Comparison of ENCODE assay signal across 17 cellular contexts in genomic region chr6:37878150-37878710, GRCh38. TPM values are rescaled to one million over a fixed set of nuclear protein-coding genes. Genes with fewer than 3 reads are reported as not detected.
DNase-seq lines count a peak whose midpoint lies in the region; ATAC-seq, FAIRE-seq and TF ChIP-seq lines count a peak whose summit lies in the region.
"Had no signal": no experiment of that assay in that cellular context is flagged by ENCODE, and none has a peak within 500 bp of the region (broad histone marks: within the 10 kb centered on the region; RNA-seq: fewer than 3 reads in every experiment).

No MANE protein-coding gene starts in this region.

- WGBS in K562 (ENCODE audit: insufficient coverage, low coverage, missing lambda C conversion rate), result 66% methylated on average over 7 of the region's 7 CpGs

- TF ChIP-seq EP300 in K562 (IDR thresholded peaks at IDR 0.05; ENCODE audit: low read length), result no peak

- no peaks in the 10 kb centered on the region for H3K9me2 ChIP-seq in HCT116 (ENCODE audit: insufficient read depth)

- no peak overlapping the region for H3K4me3 ChIP-seq in AG10803 (ENCODE audit: low read length)
- H3K4me3 ChIP-seq in HCT116 (replicated peaks in 1 of 2; ENCODE audit: low read depth in 1 of 2, low read length in 2 of 2), result no peak overlapping the region
- H3K4me3 ChIP-seq in K562, result no peak overlapping the region
- H3K4me3 ChIP-seq: vagina had no signal

- no peak overlapping the region for H3K4me3 Mint-ChIP-seq in naive B cell
- H3K4me3 Mint-ChIP-seq in activated CD4-positive, alpha-beta T cell treated with anti-CD3 and anti-CD28 coated beads, Interleukin-2, amount 10 ng/mL, durations not matched to agents 7 days and 5 days, result no peak overlapping the region
- H3K4me3 Mint-ChIP-seq: activated CD8-positive, alpha-beta memory T cell treated with anti-CD3 and anti-CD28 coated beads, Interleukin-2, amount 10 ng/mL, durations not matched to agents 7 days and 5 days; activated naive CD4-positive, alpha-beta T cell treated with anti-CD3 and anti-CD28 coated beads, Interleukin-2, amount 50 U/mL, for 24 hours had no signal

- H3K9me3 ChIP-seq in HCT116 (ENCODE audit: control insufficient read depth in 1 of 2, insufficient read depth in 1 of 2, low read depth in 1 of 2, low read length in 2 of 2) (no peaks in the 10 kb centered on the region), K562 (replicated peaks; ENCODE audit: control insufficient read depth, insufficient read depth, low read depth, low read length) (no peaks in the 10 kb centered on the region)
- H3K9me3 ChIP-seq: vagina had no signal

- H2AFZ ChIP-seq in HCT116 (ENCODE audit: low read depth, low read length, poor library complexity, severe bottlenecking) (no peak overlapping the region), K562 (ENCODE audit: low read depth, low read length) (no peak overlapping the region)
- H2AFZ ChIP-seq: parathyroid adenoma had no signal

- H3K36me3 ChIP-seq in HCT116 (ENCODE audit: control insufficient read depth in 1 of 2, insufficient read depth in 2 of 2, low read length in 2 of 2) (no peaks in the 10 kb centered on the region), K562 (ENCODE audit: control insufficient read depth, insufficient read depth, low read length) (no peaks in the 10 kb centered on the region)
- H3K36me3 ChIP-seq: vagina had no signal

- peak overlapping the region; percentile 28 to 89 (median 78) for H3K27ac Mint-ChIP-seq in naive B cell
- no peak overlapping the region for H3K27ac Mint-ChIP-seq in activated CD4-positive, alpha-beta T cell treated with anti-CD3 and anti-CD28 coated beads, Interleukin-2, amount 10 ng/mL, durations not matched to agents 7 days and 5 days
- H3K27ac Mint-ChIP-seq: activated CD8-positive, alpha-beta memory T cell treated with anti-CD3 and anti-CD28 coated beads, Interleukin-2, amount 10 ng/mL, durations not matched to agents 7 days and 5 days; activated naive CD4-positive, alpha-beta T cell treated with anti-CD3 and anti-CD28 coated beads, Interleukin-2, amount 50 U/mL, for 24 hours had no signal

- in situ Hi-C loops in K562 (cut with MboI), result no loop called here

- no peak for TF ChIP-seq CTCF in AG10803 (conservative IDR thresholded peaks at IDR 0.05; ENCODE audit: low read length)
- TF ChIP-seq CTCF in HCT116 (IDR thresholded peaks at IDR 0.05 in 2 of 3, conservative IDR thresholded peaks at IDR 0.05 in 1 of 3; ENCODE audit: borderline replicate concordance in 1 of 3, insufficient read depth in 1 of 3, low read depth in 2 of 3, low read length in 2 of 3), result no peak
- TF ChIP-seq CTCF in K562 (IDR thresholded peaks at IDR 0.05 in 2 of 3, conservative IDR thresholded peaks at IDR 0.05 in 1 of 3; ENCODE audit: insufficient read depth in 2 of 3, low read depth in 1 of 3, low read length in 3 of 3), result no peak

- POLR2A ChIA-PET in HCT116 (lab: Charles Lee), result no interaction called here
- POLR2A ChIA-PET in K562 (lab: Yijun Ruan, JAX), result interaction anchor here (0.6 to 0.9 kb wide), 4 partner anchors 8 to 79 kb away, joined by 3 to 4 read pairs (median 4); no protein-coding TSS in a partner anchor
- POLR2A ChIA-PET in activated CD4-positive, alpha-beta T cell treated with anti-CD3 and anti-CD28 coated beads, Interleukin-2, amount 10 ng/mL, durations not matched to agents 7 days and 5 days (lab: Charles Lee), result no interaction called here

- H3K9me3 Mint-ChIP-seq in naive B cell, result peaks cover 0 to 2% (median 0%) of the 10 kb centered on the region in 7 donors
- no peaks in the 10 kb centered on the region for H3K9me3 Mint-ChIP-seq in activated CD4-positive, alpha-beta T cell treated with anti-CD3 and anti-CD28 coated beads, Interleukin-2, amount 10 ng/mL, durations not matched to agents 7 days and 5 days
- H3K9me3 Mint-ChIP-seq: activated naive CD4-positive, alpha-beta T cell treated with anti-CD3 and anti-CD28 coated beads, Interleukin-2, amount 50 U/mL, for 24 hours had no signal

- ATAC-seq in HCT116, result 0 out of 2 replicates have a peak, but pooled peaks have one; percentile 30
- ATAC-seq in K562, result peak; percentile 55
- ATAC-seq in naive B cell (ENCODE audit: low read depth in 2 of 2), result peak; percentile 32
- no peak for ATAC-seq in HG02852 (IDR thresholded peaks at IDR 0.05; ENCODE audit: unreplicated experiment)
- ATAC-seq: activated CD8-positive, alpha-beta memory T cell treated with anti-CD3 and anti-CD28 coated beads, Interleukin-2, amount 10 ng/mL, durations not matched to agents 7 days and 5 days had no signal

- DNase-seq in AG10803 (ENCODE audit: low read depth), result peak; percentile 37
- no peak for DNase-seq in HCT116 (ENCODE audit: low read depth, low spot score)
- DNase-seq in K562 (ENCODE audit: extremely low read depth in 1 of 4, low spot score in 3 of 4), result no peak
- DNase-seq in naive B cell, result no peak
- no peak for DNase-seq in activated gamma-delta T cell treated with Interleukin-2 at 50 U/mL for 16 hours
- DNase-seq in germinal center (ENCODE audit: low spot score), result no peak
- no peak for DNase-seq in activated CD4-positive, alpha-beta T cell treated with anti-CD3 and anti-CD28 coated beads, Interleukin-2, amount 10 ng/mL, durations not matched to agents 7 days and 5 days
- DNase-seq: activated CD8-positive, alpha-beta memory T cell treated with anti-CD3 and anti-CD28 coated beads, Interleukin-2, amount 10 ng/mL, durations not matched to agents 7 days and 5 days; DMS79; NCI-H2107; stimulated activated CD8-positive, alpha-beta memory T cell treated with anti-CD3 and anti-CD28 coated beads, Interleukin-4, amount 100 ng/mL, for 48 hours had no signal

- no peak for FAIRE-seq in K562 (lab: Jason Lieb, UNC)
- FAIRE-seq: colon, GM19239 had no signal

- CTCF ChIA-PET in HCT116 (lab: Charles Lee) (no interaction called here), K562 (lab: Yijun Ruan, JAX; ENCODE audit: low intra/inter-chr PET ratio) (no interaction called here)
- CTCF ChIA-PET in activated CD4-positive, alpha-beta T cell treated with anti-CD3 and anti-CD28 coated beads, Interleukin-2, amount 10 ng/mL, durations not matched to agents 7 days and 5 days (lab: Charles Lee), result interaction anchor here (0.5 kb wide), 1 partner anchor 18 kb away, joined by 3 read pairs; no protein-coding TSS in a partner anchor

- H3K27ac ChIP-seq in HCT116 (ENCODE audit: low read depth, low read length), result no peak overlapping the region
- no peak overlapping the region for H3K27ac ChIP-seq in K562 (ENCODE audit: extremely low read depth, low read depth, low read length)
- H3K27ac ChIP-seq: parathyroid adenoma, vagina had no signal

- no peak for TF ChIP-seq RAD21 in HCT116 (IDR thresholded peaks at IDR 0.05; ENCODE audit: low read depth)
- no peak for TF ChIP-seq RAD21 in K562 (CRISPR knock-in tag; conservative IDR thresholded peaks at IDR 0.05 in 1 of 2, IDR thresholded peaks at IDR 0.05 in 1 of 2)

- no peaks in the 10 kb centered on the region for H3K27me3 Mint-ChIP-seq in naive B cell
- H3K27me3 Mint-ChIP-seq in activated CD4-positive, alpha-beta T cell treated with anti-CD3 and anti-CD28 coated beads, Interleukin-2, amount 10 ng/mL, durations not matched to agents 7 days and 5 days, result no peaks in the 10 kb centered on the region
- H3K27me3 Mint-ChIP-seq: activated CD8-positive, alpha-beta memory T cell treated with anti-CD3 and anti-CD28 coated beads, Interleukin-2, amount 10 ng/mL, durations not matched to agents 7 days and 5 days; activated naive CD4-positive, alpha-beta T cell treated with anti-CD3 and anti-CD28 coated beads, Interleukin-2, amount 50 U/mL, for 24 hours had no signal

- H3K79me2 ChIP-seq in HCT116 (ENCODE audit: insufficient read depth, low read length) (peaks cover 87% of the 10 kb centered on the region), K562 (ENCODE audit: control insufficient read depth, insufficient read depth, low read length) (peaks cover 26% of the 10 kb centered on the region; the same call in 2 of the 3 replicates)

- H3K4me1 ChIP-seq in HCT116 (ENCODE audit: control insufficient read depth in 1 of 2, insufficient read depth in 2 of 2, low read length in 2 of 2), result no peaks in the 10 kb centered on the region
- H3K4me1 ChIP-seq in K562 (replicated peaks in 1 of 2; ENCODE audit: control insufficient read depth in 2 of 2, insufficient read depth in 2 of 2, low read length in 2 of 2), result no peaks in the 10 kb centered on the region; a peak in 1 of 5 replicates

- intact Hi-C loops in HCT116 (cut with micrococcal nuclease) (no loop called here), K562 (cut with micrococcal nuclease) (no loop called here)

- no peaks in the 10 kb centered on the region for H3K9me1 ChIP-seq in K562 (ENCODE audit: control insufficient read depth, insufficient read depth, low read length)

- H3K4me1 Mint-ChIP-seq in naive B cell, result peaks cover 52 to 70% (median 53%) of the 10 kb centered on the region in 3 donors
- peaks cover 4% of the 10 kb centered on the region for H3K4me1 Mint-ChIP-seq in activated CD4-positive, alpha-beta T cell treated with anti-CD3 and anti-CD28 coated beads, Interleukin-2, amount 10 ng/mL, durations not matched to agents 7 days and 5 days

- TF ChIP-seq POLR2A in HCT116 (IDR thresholded peaks at IDR 0.05; ENCODE audit: borderline replicate concordance, extremely low read depth, insufficient read depth, insufficient read length), result no peak
- TF ChIP-seq POLR2A in K562 (conservative IDR thresholded peaks at IDR 0.05), result no peak

- H3K27me3 ChIP-seq in HCT116 (ENCODE audit: insufficient read depth, low read length), result no peaks in the 10 kb centered on the region
- H3K27me3 ChIP-seq in K562 (ENCODE audit: control insufficient read depth in 2 of 2, insufficient read depth in 2 of 2, low read length in 2 of 2), result no peaks in the 10 kb centered on the region
- H3K27me3 ChIP-seq: vagina had no signal

- no peaks in the 10 kb centered on the region for H3K36me3 Mint-ChIP-seq in naive B cell
- peaks cover 9% of the 10 kb centered on the region for H3K36me3 Mint-ChIP-seq in activated CD4-positive, alpha-beta T cell treated with anti-CD3 and anti-CD28 coated beads, Interleukin-2, amount 10 ng/mL, durations not matched to agents 7 days and 5 days (ENCODE audit: low read depth)

- no peak overlapping the region for H3K9ac ChIP-seq in HCT116 (ENCODE audit: low read length)
- peak overlapping the region in 1 of 2 experiments; percentile 55; a peak in 1 of 4 replicates for H3K9ac ChIP-seq in K562 (ENCODE audit: insufficient read depth in 1 of 2, low read depth in 2 of 2, low read length in 2 of 2)
- H3K9ac ChIP-seq: parathyroid adenoma had no signal

- peaks cover 3% of the 10 kb centered on the region; the same call in 1 of the 2 replicates for H4K20me1 ChIP-seq in HCT116 (ENCODE audit: insufficient read depth)
- H4K20me1 ChIP-seq in K562 (replicated peaks; ENCODE audit: control insufficient read depth, insufficient read depth, low read length), result peaks cover 34% of the 10 kb centered on the region

- BruUV-seq in HCT116 (replicated peaks; lab: Mats Ljungman, UMichigan), result no TSS peak
- no TSS peak for BruUV-seq in K562 (replicated peaks; lab: Mats Ljungman, UMichigan)

- RAD21 ChIA-PET in HCT116 (lab: Charles Lee; ENCODE audit: low non-redundant PET in 1 of 2, low total read pairs in 2 of 2, uncharacterized antibody in 2 of 2, unreplicated experiment in 2 of 2), result no interaction called here

- H3K4me2 ChIP-seq in HCT116 (ENCODE audit: low read length) (no peak overlapping the region), K562 (ENCODE audit: insufficient read depth, low read length) (no peak overlapping the region)

RNA-seq across cellular contexts. Expression of gene ZFAND3, which starts 58.7 kb away (rescaled TPM):
- total RNA-seq in HCT116 (2021; ENCODE audit: unreplicated experiment) (47.2 TPM), K562 (2014; rRNA removed) (6.1 and 10.5 TPM in 2 replicates), K562 (2014; rRNA removed; fragmentation: Illumina TruSeq; extraction: Trizol) (11.8 and 18.5 TPM in 2 replicates), K562 (2015; rRNA removed; fragmentation: Illumina TruSeq; extraction: Trizol) (11.8 and 12.8 TPM in 2 replicates), K562 (2021) (23.4 and 26.5 TPM in 2 replicates)
- 79.3 and 114 TPM in 2 replicates for polyA plus RNA-seq in HCT116 (2012)
- total RNA-seq in K562 (2011; cell fraction: chromatin; rRNA removed; ENCODE audit: low replicate concordance), result 19.0 and 22.3 TPM in 2 replicates
- 7.5 and 10.5 TPM in 2 replicates for total RNA-seq in K562 (2011; cell fraction: nucleolus; rRNA removed)
- 15.2 and 29.8 TPM in 2 replicates for total RNA-seq in K562 (2011; cell fraction: nucleoplasm; rRNA removed)
- polyA plus RNA-seq in K562 (2011; rRNA removed) (7.2 and 12.7 TPM in 2 replicates), K562 (2014; fragmentation: Illumina TruSeq; extraction: Trizol) (26.6 and 31.4 TPM in 2 replicates), K562 (2014; fragmentation: Nextera tagmentation; extraction: Ambion mirVana) (under 1 TPM; 0.81 to 0.87 TPM), K562 (2014; rRNA removed) (9.4 and 14.4 TPM in 2 replicates), naive B cell (ENCODE audit: low read depth in 6 of 6) (1 to 10 TPM; 1.9 to 6.7 (median 4.4) TPM)
- 6.0 and 6.2 TPM in 2 replicates for polyA plus RNA-seq in K562 (2011; cell fraction: cytosol; rRNA removed)
- polyA plus RNA-seq in K562 (2011; cell fraction: nucleus; rRNA removed), result 6.9 and 7.1 TPM in 2 replicates
- polyA plus RNA-seq in K562 (2012), result 42.2 and 91.3 TPM in 2 replicates
- 7.8 and 10.0 TPM in 2 replicates for polyA minus RNA-seq in K562 (2011; rRNA and poly(A)+ RNA removed)
- polyA minus RNA-seq in K562 (2011; cell fraction: cytosol; rRNA and poly(A)+ RNA removed), result 9.6 and 11.7 TPM in 2 replicates
- polyA minus RNA-seq in K562 (2011; cell fraction: nucleus; rRNA and poly(A)+ RNA removed), result 4.4 and 7.9 TPM in 2 replicates
- 10 to 100 TPM; 27.4 to 34.7 TPM for total RNA-seq in activated CD4-positive, alpha-beta T cell treated with anti-CD3 and anti-CD28 coated beads, Interleukin-2, amount 10 ng/mL, durations not matched to agents 7 days and 5 days
